Comparison of ENCODE assay signal across 1 cellular context in the genomic region with DNA sequence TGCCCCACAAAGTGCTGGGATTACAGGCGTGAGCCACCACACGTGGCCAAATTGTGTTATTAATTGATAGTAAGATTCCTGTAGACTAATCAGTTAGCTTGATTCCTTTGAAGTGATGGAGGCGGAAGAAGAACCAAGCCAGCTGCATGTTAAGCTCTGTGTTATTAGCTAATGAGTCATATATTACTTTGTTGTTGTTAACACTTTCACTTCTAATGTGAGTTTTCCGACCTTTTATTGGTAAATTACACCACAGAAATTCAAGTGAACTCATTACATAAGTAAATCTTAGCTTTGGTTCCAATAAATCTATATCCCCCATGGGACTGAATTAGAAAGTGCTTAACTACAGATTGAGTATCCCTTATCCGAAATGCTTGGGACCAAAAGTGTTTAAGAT.
TF ChIP-seq lines count a peak whose summit lies in the region.

No MANE protein-coding gene starts in this region.

TF ChIP-seq in SK-N-SH treated with all-trans-retinoic acid at 6 μM for 48 hours, 23 proteins besides CTCF, POLR2A, EP300 and RAD21 (continued from another document):
- TF ChIP-seq, protein P1, sequence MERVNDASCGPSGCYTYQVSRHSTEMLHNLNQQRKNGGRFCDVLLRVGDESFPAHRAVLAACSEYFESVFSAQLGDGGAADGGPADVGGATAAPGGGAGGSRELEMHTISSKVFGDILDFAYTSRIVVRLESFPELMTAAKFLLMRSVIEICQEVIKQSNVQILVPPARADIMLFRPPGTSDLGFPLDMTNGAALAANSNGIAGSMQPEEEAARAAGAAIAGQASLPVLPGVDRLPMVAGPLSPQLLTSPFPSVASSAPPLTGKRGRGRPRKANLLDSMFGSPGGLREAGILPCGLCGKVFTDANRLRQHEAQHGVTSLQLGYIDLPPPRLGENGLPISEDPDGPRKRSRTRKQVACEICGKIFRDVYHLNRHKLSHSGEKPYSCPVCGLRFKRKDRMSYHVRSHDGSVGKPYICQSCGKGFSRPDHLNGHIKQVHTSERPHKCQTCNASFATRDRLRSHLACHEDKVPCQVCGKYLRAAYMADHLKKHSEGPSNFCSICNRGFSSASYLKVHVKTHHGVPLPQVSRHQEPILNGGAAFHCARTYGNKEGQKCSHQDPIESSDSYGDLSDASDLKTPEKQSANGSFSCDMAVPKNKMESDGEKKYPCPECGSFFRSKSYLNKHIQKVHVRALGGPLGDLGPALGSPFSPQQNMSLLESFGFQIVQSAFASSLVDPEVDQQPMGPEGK (CRISPR knock-in tag; IDR thresholded peaks at IDR 0.05; ENCODE audit: borderline replicate concordance) = no peak
- TF ChIP-seq ISL1 (CRISPR knock-in tag; IDR thresholded peaks at IDR 0.05) (no peak), ZC3H10 (CRISPR knock-in tag; IDR thresholded peaks at IDR 0.05) (no peak), TCF4 (CRISPR knock-in tag; IDR thresholded peaks at IDR 0.05; ENCODE audit: borderline replicate concordance) (no peak), ZNF8 (CRISPR knock-in tag; IDR thresholded peaks at IDR 0.05) (no peak), ESRRG (CRISPR knock-in tag; IDR thresholded peaks at IDR 0.05) (no peak), TOX (CRISPR knock-in tag; IDR thresholded peaks at IDR 0.05; ENCODE audit: borderline replicate concordance) (no peak), CSDC2 (CRISPR knock-in tag; IDR thresholded peaks at IDR 0.05) (no peak), OSR1 (CRISPR knock-in tag; IDR thresholded peaks at IDR 0.05) (no peak), ZNF70 (CRISPR knock-in tag; IDR thresholded peaks at IDR 0.05) (no peak), BACH2 (CRISPR knock-in tag; IDR thresholded peaks at IDR 0.05; ENCODE audit: borderline replicate concordance) (no peak), ZFP30 (CRISPR knock-in tag; IDR thresholded peaks at IDR 0.05) (no peak)
- TF ChIP-seq, protein P2, sequence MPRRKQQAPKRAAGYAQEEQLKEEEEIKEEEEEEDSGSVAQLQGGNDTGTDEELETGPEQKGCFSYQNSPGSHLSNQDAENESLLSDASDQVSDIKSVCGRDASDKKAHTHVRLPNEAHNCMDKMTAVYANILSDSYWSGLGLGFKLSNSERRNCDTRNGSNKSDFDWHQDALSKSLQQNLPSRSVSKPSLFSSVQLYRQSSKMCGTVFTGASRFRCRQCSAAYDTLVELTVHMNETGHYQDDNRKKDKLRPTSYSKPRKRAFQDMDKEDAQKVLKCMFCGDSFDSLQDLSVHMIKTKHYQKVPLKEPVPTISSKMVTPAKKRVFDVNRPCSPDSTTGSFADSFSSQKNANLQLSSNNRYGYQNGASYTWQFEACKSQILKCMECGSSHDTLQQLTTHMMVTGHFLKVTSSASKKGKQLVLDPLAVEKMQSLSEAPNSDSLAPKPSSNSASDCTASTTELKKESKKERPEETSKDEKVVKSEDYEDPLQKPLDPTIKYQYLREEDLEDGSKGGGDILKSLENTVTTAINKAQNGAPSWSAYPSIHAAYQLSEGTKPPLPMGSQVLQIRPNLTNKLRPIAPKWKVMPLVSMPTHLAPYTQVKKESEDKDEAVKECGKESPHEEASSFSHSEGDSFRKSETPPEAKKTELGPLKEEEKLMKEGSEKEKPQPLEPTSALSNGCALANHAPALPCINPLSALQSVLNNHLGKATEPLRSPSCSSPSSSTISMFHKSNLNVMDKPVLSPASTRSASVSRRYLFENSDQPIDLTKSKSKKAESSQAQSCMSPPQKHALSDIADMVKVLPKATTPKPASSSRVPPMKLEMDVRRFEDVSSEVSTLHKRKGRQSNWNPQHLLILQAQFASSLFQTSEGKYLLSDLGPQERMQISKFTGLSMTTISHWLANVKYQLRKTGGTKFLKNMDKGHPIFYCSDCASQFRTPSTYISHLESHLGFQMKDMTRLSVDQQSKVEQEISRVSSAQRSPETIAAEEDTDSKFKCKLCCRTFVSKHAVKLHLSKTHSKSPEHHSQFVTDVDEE (CRISPR knock-in tag; IDR thresholded peaks at IDR 0.05) = no peak
